In genomic region chr5:8184455-8185063, GRCh38 we compare ENCODE assay signal across 1 cellular context.
TF ChIP-seq lines count a peak whose summit lies in the region.

No MANE protein-coding gene starts in this region.

TF ChIP-seq in SK-N-SH treated with all-trans-retinoic acid at 6 μM for 48 hours, 23 proteins besides CTCF, POLR2A, EP300 and RAD21 (continued from another document):
- TF ChIP-seq, protein P1, sequence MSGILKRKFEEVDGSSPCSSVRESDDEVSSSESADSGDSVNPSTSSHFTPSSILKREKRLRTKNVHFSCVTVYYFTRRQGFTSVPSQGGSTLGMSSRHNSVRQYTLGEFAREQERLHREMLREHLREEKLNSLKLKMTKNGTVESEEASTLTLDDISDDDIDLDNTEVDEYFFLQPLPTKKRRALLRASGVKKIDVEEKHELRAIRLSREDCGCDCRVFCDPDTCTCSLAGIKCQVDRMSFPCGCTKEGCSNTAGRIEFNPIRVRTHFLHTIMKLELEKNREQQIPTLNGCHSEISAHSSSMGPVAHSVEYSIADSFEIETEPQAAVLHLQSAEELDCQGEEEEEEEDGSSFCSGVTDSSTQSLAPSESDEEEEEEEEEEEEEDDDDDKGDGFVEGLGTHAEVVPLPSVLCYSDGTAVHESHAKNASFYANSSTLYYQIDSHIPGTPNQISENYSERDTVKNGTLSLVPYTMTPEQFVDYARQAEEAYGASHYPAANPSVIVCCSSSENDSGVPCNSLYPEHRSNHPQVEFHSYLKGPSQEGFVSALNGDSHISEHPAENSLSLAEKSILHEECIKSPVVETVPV (CRISPR knock-in tag; IDR thresholded peaks at IDR 0.05) = no peak
- TF ChIP-seq ARNTL (CRISPR knock-in tag; IDR thresholded peaks at IDR 0.05; ENCODE audit: borderline replicate concordance, low read depth) (no peak), TOX (CRISPR knock-in tag; IDR thresholded peaks at IDR 0.05; ENCODE audit: borderline replicate concordance) (no peak), TCF4 (CRISPR knock-in tag; IDR thresholded peaks at IDR 0.05; ENCODE audit: borderline replicate concordance) (no peak), ZC3H10 (CRISPR knock-in tag; IDR thresholded peaks at IDR 0.05) (no peak), CSDC2 (CRISPR knock-in tag; IDR thresholded peaks at IDR 0.05) (no peak), ZNF70 (CRISPR knock-in tag; IDR thresholded peaks at IDR 0.05) (no peak), SNAI2 (CRISPR knock-in tag; IDR thresholded peaks at IDR 0.05) (no peak), POU6F1 (CRISPR knock-in tag; IDR thresholded peaks at IDR 0.05; ENCODE audit: borderline replicate concordance, low read depth) (no peak), GLIS3 (CRISPR knock-in tag; IDR thresholded peaks at IDR 0.05) (no peak), ESRRG (CRISPR knock-in tag; IDR thresholded peaks at IDR 0.05) (no peak)
